In genomic region chr4:157244348-157244747, GRCh38 we compare ENCODE assay signal across 31 cellular contexts. TPM values are rescaled to one million over a fixed set of nuclear protein-coding genes. Genes with fewer than 3 reads are reported as not detected.
"Had no signal": no experiment of that assay in that cellular context is flagged by ENCODE, and none has a peak within 500 bp of the region (broad histone marks: within the 10 kb centered on the region; RNA-seq: fewer than 3 reads in every experiment).

No MANE protein-coding gene starts in this region.

- H3K27ac ChIP-seq: adrenal gland, SK-N-MC, WERI-Rb-1 had no signal

- H3K27me3 ChIP-seq: adrenal gland had no signal

- H3K9me3 ChIP-seq: adrenal gland, MG63 had no signal

- H3K4me1 ChIP-seq: adrenal gland had no signal

- H3K4me1 Mint-ChIP-seq: activated CD4-positive, alpha-beta memory T cell treated with anti-CD3 and anti-CD28 coated beads, Interleukin-2, amount 10 ng/mL, durations not matched to agents 7 days and 5 days; activated CD4-positive, alpha-beta T cell treated with anti-CD3 and anti-CD28 coated beads for 36 hours; activated naive CD4-positive, alpha-beta T cell treated with anti-CD3 and anti-CD28 coated beads, Interleukin-2, amount 10 ng/mL, durations not matched to agents 7 days and 5 days; activated naive CD8-positive, alpha-beta T cell treated with anti-CD3 and anti-CD28 coated beads for 36 hours; T-cell had no signal

- H3K9me3 Mint-ChIP-seq: activated naive CD4-positive, alpha-beta T cell treated with anti-CD3 and anti-CD28 coated beads, Interleukin-2, amount 10 ng/mL, durations not matched to agents 7 days and 5 days had no signal

- H3K4me3 Mint-ChIP-seq: activated CD4-positive, alpha-beta memory T cell treated with anti-CD3 and anti-CD28 coated beads, Interleukin-2, amount 10 ng/mL, durations not matched to agents 7 days and 5 days; activated CD4-positive, alpha-beta T cell treated with anti-CD3 and anti-CD28 coated beads for 36 hours; activated naive CD4-positive, alpha-beta T cell treated with anti-CD3 and anti-CD28 coated beads, Interleukin-2, amount 10 ng/mL, durations not matched to agents 7 days and 5 days; activated naive CD8-positive, alpha-beta T cell treated with anti-CD3 and anti-CD28 coated beads for 36 hours; activated T-cell treated with anti-CD3 and anti-CD28 coated beads, Interleukin-2, amount 50 U/mL, for 72 hours; T-cell had no signal

- H3K36me3 ChIP-seq: adrenal gland, MG63, WERI-Rb-1 had no signal

- DNase-seq: activated CD4-positive, alpha-beta memory T cell treated with anti-CD3 and anti-CD28 coated beads, Interleukin-2, amount 10 ng/mL, durations not matched to agents 7 days and 5 days; activated CD4-positive, alpha-beta T cell treated with anti-CD3 and anti-CD28 coated beads for 36 hours; activated CD4-positive, alpha-beta T cell treated with anti-CD3 and anti-CD28 coated beads, Interleukin-2, amount 50 U/mL, for 1 hour; activated gamma-delta T cell treated with Interleukin-2 at 50 U/mL for 16 hours; activated naive CD4-positive, alpha-beta T cell treated with anti-CD3 and anti-CD28 coated beads, Interleukin-2, amount 10 ng/mL, durations not matched to agents 7 days and 5 days; activated naive CD8-positive, alpha-beta T cell treated with anti-CD3 and anti-CD28 coated beads for 36 hours; activated T-cell treated with anti-CD3 and anti-CD28 coated beads for 4 hours; activated T-cell treated with anti-CD3 and anti-CD28 coated beads, Interleukin-2, amount 50 U/mL, for 72 hours; adrenal gland; MG63; MV-4-11; NCI-H1092 treated with DMSO at 0.1 percent for 48 hours; NCI-H1417 treated with DMSO at 0.1 percent for 48 hours; NCI-H1694; NCI-H2029; NCI-H2107; NCI-H2171 treated with DMSO at 0.1 percent for 48 hours; NCI-H510A treated with DMSO at 0.1 percent for 48 hours; NK-92 treated with Interleukin-12 subunit alpha and Interleukin-12 subunit beta, amount 100 ng/mL, for 24 hours; OCI-M1; RPMI8226; T-cell; T-helper 2 cell; T1000; WERI-Rb-1 had no signal

- H3K36me3 Mint-ChIP-seq: activated naive CD4-positive, alpha-beta T cell treated with anti-CD3 and anti-CD28 coated beads, Interleukin-2, amount 10 ng/mL, durations not matched to agents 7 days and 5 days; activated naive CD8-positive, alpha-beta T cell treated with anti-CD3 and anti-CD28 coated beads for 36 hours; T-cell had no signal

- H3K27me3 Mint-ChIP-seq: activated CD4-positive, alpha-beta memory T cell treated with anti-CD3 and anti-CD28 coated beads, Interleukin-2, amount 10 ng/mL, durations not matched to agents 7 days and 5 days; activated CD4-positive, alpha-beta T cell treated with anti-CD3 and anti-CD28 coated beads for 36 hours; activated naive CD4-positive, alpha-beta T cell treated with anti-CD3 and anti-CD28 coated beads, Interleukin-2, amount 10 ng/mL, durations not matched to agents 7 days and 5 days; activated naive CD8-positive, alpha-beta T cell treated with anti-CD3 and anti-CD28 coated beads for 36 hours; T-cell had no signal

- ATAC-seq: activated CD4-positive, alpha-beta T cell treated with anti-CD3 and anti-CD28 coated beads for 36 hours; activated T-cell treated with anti-CD3 and anti-CD28 coated beads, Interleukin-2, amount 50 U/mL, for 72 hours; Panc1; Right ventricle myocardium inferior; T-cell had no signal

- H3K4me3 ChIP-seq: adrenal gland, MG63, SK-N-MC had no signal

- H3K27ac Mint-ChIP-seq: activated CD4-positive, alpha-beta memory T cell treated with anti-CD3 and anti-CD28 coated beads, Interleukin-2, amount 10 ng/mL, durations not matched to agents 7 days and 5 days; activated CD4-positive, alpha-beta T cell treated with anti-CD3 and anti-CD28 coated beads for 36 hours; activated naive CD4-positive, alpha-beta T cell treated with anti-CD3 and anti-CD28 coated beads, Interleukin-2, amount 10 ng/mL, durations not matched to agents 7 days and 5 days; activated naive CD8-positive, alpha-beta T cell treated with anti-CD3 and anti-CD28 coated beads for 36 hours; activated T-cell treated with anti-CD3 and anti-CD28 coated beads, Interleukin-2, amount 50 U/mL, for 72 hours; activated T-helper 2 cell treated with anti-CD3 and anti-CD28 coated beads, Interferon-gamma antibody, Interleukin-2, Interleukin-4, amounts not matched to agents 10 μg/mL and 5 μg/mL and 100 μg/mL, durations not matched to agents 14 hours and 24 hours and 36 hours; T-cell had no signal

RNA-seq across cellular contexts. Expression of gene GRIA2, which starts 23.8 kb away (rescaled TPM):
- total RNA-seq: activated CD4-positive, alpha-beta memory T cell treated with anti-CD3 and anti-CD28 coated beads, Interleukin-2, amount 10 ng/mL, durations not matched to agents 7 days and 5 days; activated CD4-positive, alpha-beta T cell treated with anti-CD3 and anti-CD28 coated beads for 36 hours; activated CD8-positive, alpha-beta memory T cell treated with anti-CD3 and anti-CD28 coated beads for 36 hours; activated naive CD8-positive, alpha-beta T cell treated with anti-CD3 and anti-CD28 coated beads for 36 hours; activated T-cell treated with anti-CD3 and anti-CD28 coated beads, Interleukin-2, amount 50 U/mL, for 72 hours; activated T-helper 2 cell treated with anti-CD3 and anti-CD28 coated beads, Interferon-gamma antibody, Interleukin-2, Interleukin-4, amounts not matched to agents 10 μg/mL and 5 μg/mL and 100 μg/mL, durations not matched to agents 14 hours and 24 hours and 36 hours; astrocyte; Right ventricle myocardium inferior; T-cell had no signal
